In genomic region chr17:81386646-81387234, GRCh38 we compare ENCODE assay signal across 1 cellular context.
TF ChIP-seq lines count a peak whose summit lies in the region.

No MANE protein-coding gene starts in this region.

TF ChIP-seq in HepG2, 621 proteins besides CTCF, POLR2A, EP300 and RAD21 (continued from another document and continues in another):
- TF ChIP-seq ZHX2 (IDR thresholded peaks at IDR 0.05; ENCODE audit: low read depth) (no peak), ZHX2 (CRISPR knock-in tag; IDR thresholded peaks at IDR 0.05; ENCODE audit: borderline replicate concordance) (no peak; the same call in 1 of the 2 replicates), NR2F2 (IDR thresholded peaks at IDR 0.05; ENCODE audit: borderline replicate concordance, low read depth) (no peak), HMG20B (CRISPR knock-in tag; conservative IDR thresholded peaks at IDR 0.05) (no peak), ZNF512B (CRISPR knock-in tag; IDR thresholded peaks at IDR 0.05; ENCODE audit: borderline replicate concordance) (no peak), SCMH1 (CRISPR knock-in tag; IDR thresholded peaks at IDR 0.05; ENCODE audit: borderline replicate concordance) (no peak), KLF16 (CRISPR knock-in tag; IDR thresholded peaks at IDR 0.05) (no peak), STAG1 (CRISPR knock-in tag; IDR thresholded peaks at IDR 0.05) (no peak), ZSCAN21 (CRISPR knock-in tag; IDR thresholded peaks at IDR 0.05; ENCODE audit: borderline replicate concordance) (no peak), MXD4 (CRISPR knock-in tag; IDR thresholded peaks at IDR 0.05) (no peak), THYN1 (CRISPR knock-in tag; IDR thresholded peaks at IDR 0.05; ENCODE audit: borderline replicate concordance, low read depth) (no peak), ZNF766 (CRISPR knock-in tag; IDR thresholded peaks at IDR 0.05; ENCODE audit: borderline replicate concordance) (no peak), TBL1XR1 (IDR thresholded peaks at IDR 0.05; ENCODE audit: borderline replicate concordance, low read length, partially characterized antibody) (no peak), CEBPG (CRISPR knock-in tag; IDR thresholded peaks at IDR 0.05) (no peak), IKZF5 (CRISPR knock-in tag; IDR thresholded peaks at IDR 0.05) (0 out of 2 replicates have a peak, but pooled peaks have one; percentile 28), ZNF24 (IDR thresholded peaks at IDR 0.05) (no peak), ZNF749 (CRISPR knock-in tag; IDR thresholded peaks at IDR 0.05; ENCODE audit: borderline replicate concordance) (no peak), ZNF207 (IDR thresholded peaks at IDR 0.05; ENCODE audit: borderline replicate concordance) (no peak), ZNF576 (CRISPR knock-in tag; IDR thresholded peaks at IDR 0.05) (no peak), ZNF782 (CRISPR knock-in tag; IDR thresholded peaks at IDR 0.05; ENCODE audit: borderline replicate concordance) (no peak), ZNF616 (CRISPR knock-in tag; IDR thresholded peaks at IDR 0.05; ENCODE audit: low read depth) (no peak), BCL6 (CRISPR knock-in tag; IDR thresholded peaks at IDR 0.05) (peak; percentile 41; the same call in 1 of the 2 replicates), HDAC6 (IDR thresholded peaks at IDR 0.05; ENCODE audit: low read depth, low read length) (no peak), KDM3A (CRISPR knock-in tag; IDR thresholded peaks at IDR 0.05; ENCODE audit: low read depth) (peak; percentile 17; the same call in 1 of the 2 replicates), ZNF234 (CRISPR knock-in tag; conservative IDR thresholded peaks at IDR 0.05) (no peak), RXRB (CRISPR knock-in tag; IDR thresholded peaks at IDR 0.05; ENCODE audit: borderline replicate concordance) (no peak), MED13 (CRISPR knock-in tag; IDR thresholded peaks at IDR 0.05) (no peak), NFE2L2 (IDR thresholded peaks at IDR 0.05; ENCODE audit: low read length) (no peak), ARID3A (IDR thresholded peaks at IDR 0.05; ENCODE audit: low read depth, low read length) (no peak), ZBTB42 (CRISPR knock-in tag; IDR thresholded peaks at IDR 0.05) (no peak), ZNF10 (CRISPR knock-in tag; IDR thresholded peaks at IDR 0.05; ENCODE audit: borderline replicate concordance, low read depth) (no peak), TCF12 (IDR thresholded peaks at IDR 0.05) (no peak), TCF12 (CRISPR knock-in tag; IDR thresholded peaks at IDR 0.05) (no peak; the same call in 1 of the 2 replicates), RARA (CRISPR knock-in tag; IDR thresholded peaks at IDR 0.05) (peak; percentile 43), ZGPAT (CRISPR knock-in tag; IDR thresholded peaks at IDR 0.05) (peak; percentile 37; the same call in 1 of the 2 replicates), TRIM24 (CRISPR knock-in tag; IDR thresholded peaks at IDR 0.05) (no peak), ELF3 (CRISPR knock-in tag; IDR thresholded peaks at IDR 0.05) (no peak), NPAS2 (CRISPR knock-in tag; IDR thresholded peaks at IDR 0.05; ENCODE audit: borderline replicate concordance) (no peak), LBX2 (CRISPR knock-in tag; IDR thresholded peaks at IDR 0.05; ENCODE audit: borderline replicate concordance) (no peak), ZHX1 (CRISPR knock-in tag; IDR thresholded peaks at IDR 0.05; ENCODE audit: low read depth) (no peak), ZNF562 (CRISPR knock-in tag; IDR thresholded peaks at IDR 0.05; ENCODE audit: borderline replicate concordance) (no peak), BHLHE40 (IDR thresholded peaks at IDR 0.05; ENCODE audit: low read length) (no peak), ZNF138 (CRISPR knock-in tag; IDR thresholded peaks at IDR 0.05; ENCODE audit: low read depth) (peak; percentile 79; the same call in 1 of the 2 replicates), NFRKB (IDR thresholded peaks at IDR 0.05) (no peak), ZNF446 (CRISPR knock-in tag; IDR thresholded peaks at IDR 0.05) (no peak), ZNF354B (CRISPR knock-in tag; IDR thresholded peaks at IDR 0.05) (no peak), ZBTB25 (CRISPR knock-in tag; IDR thresholded peaks at IDR 0.05) (no peak)
